ENCODE assay signal across 21 cellular contexts in the genomic region with DNA sequence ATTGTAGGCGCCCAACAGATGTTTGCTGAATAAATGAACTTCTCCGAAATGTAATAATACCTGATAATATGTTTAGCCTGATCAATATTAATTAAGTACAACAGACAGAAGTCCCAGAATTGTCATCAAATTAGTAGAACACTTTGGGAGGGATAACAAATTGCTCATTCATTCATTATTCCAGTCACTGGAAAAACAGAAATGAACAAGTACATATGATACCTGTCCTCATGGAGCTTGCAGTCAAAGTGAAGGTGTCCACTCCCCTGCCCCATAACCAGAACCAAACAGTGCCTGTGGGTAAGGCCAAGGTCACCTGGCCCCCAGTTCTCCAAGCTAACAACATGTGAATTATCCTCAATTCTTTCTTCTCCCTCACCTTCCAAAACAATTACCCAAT.
"Had no signal": no experiment of that assay in that cellular context is flagged by ENCODE, and none has a peak within 500 bp of the region (broad histone marks: within the 10 kb centered on the region; RNA-seq: fewer than 3 reads in every experiment).

No MANE protein-coding gene starts in this region.

- H3K4me2 ChIP-seq: SK-N-SH had no signal

- H3K27ac ChIP-seq: RWPE1 had no signal

- H3K9ac ChIP-seq: SK-N-SH had no signal

- ATAC-seq: Panc1, PC-3 had no signal

- H3K9me3 ChIP-seq: SK-N-SH had no signal

- DNase-seq: NCI-H1092; NCI-H1105 treated with DMSO at 0.1 percent for 48 hours; NCI-H1417 treated with DMSO at 0.1 percent for 48 hours; NCI-H146; NCI-H1694 treated with DMSO at 0.1 percent for 48 hours; NCI-H1930; NCI-H2081; NCI-H2171; NCI-H226; NCI-H446; NCI-H510A; NCI-H524 treated with DMSO at 0.1 percent for 48 hours; NCI-H69; NCI-H774; NK-92 treated with Interleukin-12 subunit alpha and Interleukin-12 subunit beta, amount 100 ng/mL, for 24 hours; PC-3; SHP77; SK-N-SH; T-helper 1 cell had no signal
